Comparison of ENCODE assay signal across 1 cellular context in genomic region chr2:199855812-199856211, GRCh38.
TF ChIP-seq lines count a peak whose summit lies in the region.

No MANE protein-coding gene starts in this region.

TF ChIP-seq in H1, 55 proteins besides CTCF, POLR2A, EP300 and RAD21 (continued from another document):
- no peak for TF ChIP-seq MAFK (IDR thresholded peaks at IDR 0.05; ENCODE audit: low read depth, low read length)
- no peak for TF ChIP-seq HDAC6 (IDR thresholded peaks at IDR 0.05; ENCODE audit: low read depth, low read length)
